In genomic region chr18:70205421-70206397, GRCh38 we compare ENCODE assay signal across 8 cellular contexts. TPM values are rescaled to one million over a fixed set of nuclear protein-coding genes. Genes with fewer than 3 reads are reported as not detected.
DNase-seq lines count a peak whose midpoint lies in the region; ATAC-seq, FAIRE-seq and TF ChIP-seq lines count a peak whose summit lies in the region.

RTTN (minus strand) TSS chr18:70205687; CDS start chr18:70205658, 29 bp downstream.

- ATAC-seq in HG03432 (IDR thresholded peaks at IDR 0.05; ENCODE audit: unreplicated experiment): peak; percentile 98

- H3K4me3 ChIP-seq in AG10803 (ENCODE audit: low read length): peak within 1 kb of the TSS; percentile 84
- peak within 1 kb of the TSS; percentile 87 to 97 for H3K4me3 ChIP-seq in kidney (ENCODE audit: low read length in 2 of 2)

- peak within 1 kb of the TSS; percentile 83 to 94 for H3K9ac ChIP-seq in kidney (ENCODE audit: low read length in 2 of 2)

- intact Hi-C loops in kidney (cut with DNase I): no loop called here

- no peaks in the 10 kb centered on the region for H3K36me3 ChIP-seq in kidney (ENCODE audit: control insufficient read depth in 1 of 2, insufficient read depth in 2 of 2, low read length in 2 of 2)

- H3K27ac ChIP-seq in kidney (ENCODE audit: low read depth in 2 of 2, low read length in 2 of 2): peak within 1 kb of the TSS; percentile 98 to 99

- H3K4me1 ChIP-seq in kidney (ENCODE audit: control insufficient read depth in 1 of 2, insufficient read depth in 1 of 2, low read depth in 1 of 2, low read length in 2 of 2): peaks cover 5 to 6% of the 10 kb centered on the region in 2 donors

- FAIRE-seq in kidney (lab: Jason Lieb, UNC): no peak

- no peaks in the 10 kb centered on the region for H3K9me3 ChIP-seq in kidney (ENCODE audit: control insufficient read depth in 1 of 2, low read length in 2 of 2)

- peak; percentile 96 for DNase-seq in AG10803 (ENCODE audit: low read depth)
- DNase-seq in NCI-H510A (lab: John Stamatoyannopoulos, UW): peak; percentile 93
- peak; percentile 85 for DNase-seq in activated CD4-positive, alpha-beta T cell treated with anti-CD3 and anti-CD28 coated beads for 1 hour
- peak; percentile 86 for DNase-seq in cerebellum (ENCODE audit: low spot score)
- DNase-seq in kidney: peak; percentile 97
- peak; percentile 94 for DNase-seq in stimulated activated CD4-positive, alpha-beta T cell treated with anti-CD3 and anti-CD28 coated beads, Interleukin-15, amount 100 ng/mL, for 24 hours

- peak; percentile 64 for TF ChIP-seq POLR2A in GM19099 (IDR thresholded peaks at IDR 0.05; ENCODE audit: extremely low read depth, insufficient read length, low read depth)

- no peak for TF ChIP-seq CTCF in AG10803 (conservative IDR thresholded peaks at IDR 0.05; ENCODE audit: low read length)
- TF ChIP-seq CTCF in kidney (IDR thresholded peaks at IDR 0.05; ENCODE audit: borderline replicate concordance, extremely low read depth, insufficient read depth): no peak

RNA-seq across cellular contexts. Expression of gene RTTN, which starts in this region (rescaled TPM):
- total RNA-seq in cerebellum (62.1 TPM), kidney (12.3 TPM)
- polyA plus RNA-seq in kidney (ENCODE audit: insufficient read depth, low read depth, low replicate concordance): 6.3 TPM

Comparison
In these comparisons a context has a peak if more than half of its experiments do, and no peak if none do; other contexts are left out.
1. Peak in every context shown above with its lines: DNase-seq, ATAC-seq, H3K4me3 ChIP-seq and H3K27ac ChIP-seq.